In genomic region chr15:70153948-70154439, GRCh38 we compare ENCODE assay signal across 20 cellular contexts. TPM values are rescaled to one million over a fixed set of nuclear protein-coding genes. Genes with fewer than 3 reads are reported as not detected.
DNase-seq lines count a peak whose midpoint lies in the region; ATAC-seq, FAIRE-seq and TF ChIP-seq lines count a peak whose summit lies in the region.
"Had no signal": no experiment of that assay in that cellular context is flagged by ENCODE, and none has a peak within 500 bp of the region (broad histone marks: within the 10 kb centered on the region; RNA-seq: fewer than 3 reads in every experiment).

No MANE protein-coding gene starts in this region.

- FAIRE-seq in small intestine (lab: Jason Lieb, UNC): no peak
- FAIRE-seq: endometrium, RCC 7860 had no signal

- no peak overlapping the region for H3K27ac ChIP-seq in HCT116 (ENCODE audit: low read depth, low read length)
- peak overlapping the region in 1 of 2 experiments; percentile 97; a peak in 2 of 4 replicates for H3K27ac ChIP-seq in SK-N-SH (ENCODE audit: low read depth in 2 of 2, low read length in 1 of 2)
- H3K27ac ChIP-seq in small intestine (ENCODE audit: low read depth in 1 of 2, low read length in 1 of 2): peak overlapping the region; percentile 45 to 79
- H3K27ac ChIP-seq: body of pancreas, GM23248, tibial nerve had no signal

- POLR2A ChIA-PET in HCT116 (lab: Charles Lee) (no interaction called here), SK-N-SH (lab: Yijun Ruan, JAX) (interaction anchor here (1.1 to 2.2 kb wide), 3 partner anchors 11 to 186 kb away, joined by 3 to 9 read pairs (median 8); no protein-coding TSS in a partner anchor)

- H3K36me3 ChIP-seq in HCT116 (ENCODE audit: control insufficient read depth in 1 of 2, insufficient read depth in 2 of 2, low read length in 2 of 2) (no peaks in the 10 kb centered on the region), SK-N-SH (replicated peaks in 1 of 2; ENCODE audit: control insufficient read depth in 1 of 2, insufficient read depth in 2 of 2, low read length in 1 of 2) (no peaks in the 10 kb centered on the region), small intestine (ENCODE audit: control insufficient read depth in 2 of 2, insufficient read depth in 2 of 2, low read length in 2 of 2) (no peaks in the 10 kb centered on the region)
- H3K36me3 ChIP-seq: tibial nerve had no signal

- H3K27me3 ChIP-seq in HCT116 (ENCODE audit: insufficient read depth, low read length) (no peaks in the 10 kb centered on the region), SK-N-SH (ENCODE audit: insufficient read depth) (no peaks in the 10 kb centered on the region), small intestine (ENCODE audit: control insufficient read depth in 2 of 2, insufficient read depth in 2 of 2, low read length in 2 of 2) (no peaks in the 10 kb centered on the region)
- H3K27me3 ChIP-seq: body of pancreas, tibial nerve had no signal

- H2AFZ ChIP-seq in HCT116 (ENCODE audit: low read depth, low read length, poor library complexity, severe bottlenecking) (no peak overlapping the region), SK-N-SH (ENCODE audit: low read depth) (no peak overlapping the region)
- H2AFZ ChIP-seq: GM23248 had no signal

- TF ChIP-seq RAD21 in HCT116 (IDR thresholded peaks at IDR 0.05; ENCODE audit: low read depth) (peak; percentile 11; the same call in 1 of the 2 replicates), SK-N-SH (IDR thresholded peaks at IDR 0.05; ENCODE audit: low read length) (no peak)

- no TSS peak for BruUV-seq in HCT116 (replicated peaks; lab: Mats Ljungman, UMichigan)

- H4K20me1 ChIP-seq in HCT116 (ENCODE audit: insufficient read depth): no peaks in the 10 kb centered on the region
- no peaks in the 10 kb centered on the region for H4K20me1 ChIP-seq in SK-N-SH (ENCODE audit: insufficient read depth)

- intact Hi-C loops in HCT116 (cut with micrococcal nuclease): no loop called here

- H3K9me3 ChIP-seq in HCT116 (ENCODE audit: control insufficient read depth in 1 of 2, insufficient read depth in 1 of 2, low read depth in 1 of 2, low read length in 2 of 2) (no peaks in the 10 kb centered on the region), SK-N-SH (no peaks in the 10 kb centered on the region), small intestine (ENCODE audit: control insufficient read depth, low read depth) (no peaks in the 10 kb centered on the region)
- H3K9me3 ChIP-seq: body of pancreas, tibial nerve had no signal

- TF ChIP-seq POLR2A in HCT116 (IDR thresholded peaks at IDR 0.05; ENCODE audit: borderline replicate concordance, extremely low read depth, insufficient read depth, insufficient read length): no peak

- no peak overlapping the region for H3K4me3 Mint-ChIP-seq in mesothelial cell of epicardium
- H3K4me3 Mint-ChIP-seq: activated naive CD8-positive, alpha-beta T cell treated with anti-CD3 and anti-CD28 coated beads for 36 hours; activated T-helper 1 cell treated with anti-CD3 and anti-CD28 coated beads, Interleukin-12 subunit alpha, Interleukin-12 subunit beta, Interleukin-2, Interleukin-4 antibody, amounts not matched to agents 30 ng/mL and 10 ng/mL and 1 ng/mL, durations not matched to agents 14 hours and 24 hours and 36 hours; stimulated activated naive B cell treated with anti-CD40 and anti-IgM and Interleukin-4, amounts not matched to agents 10 μg/mL and 1 μg/mL and 100 μg/mL, for 72 hours had no signal

- DNase-seq in HCT116 (ENCODE audit: low read depth, low spot score): no peak
- DNase-seq in SK-N-SH: no peak
- no peak for DNase-seq in mesothelial cell of epicardium (ENCODE audit: low spot score in 2 of 2, unreplicated experiment in 2 of 2)
- no peak for DNase-seq in small intestine
- DNase-seq in mucosa of gallbladder (ENCODE audit: low spot score): no peak
- no peak for DNase-seq in activated T-cell treated with anti-CD3 and anti-CD28 coated beads for 4 hours
- DNase-seq in amniotic stem cell (lab: John Stamatoyannopoulos, UW): no peak
- DNase-seq: activated CD4-positive, alpha-beta T cell treated with anti-CD3 and anti-CD28 coated beads for 1 hour; activated naive CD8-positive, alpha-beta T cell treated with anti-CD3 and anti-CD28 coated beads for 36 hours; AML-193; Calu3; cortex of kidney; GM23248; stimulated activated naive B cell treated with anti-CD40 and anti-IgM and Interleukin-4, amounts not matched to agents 10 μg/mL and 1 μg/mL and 100 μg/mL, for 72 hours; T1000 had no signal

- H3K27me3 Mint-ChIP-seq in mesothelial cell of epicardium (ENCODE audit: low read depth): peaks cover 4% of the 10 kb centered on the region

- peaks cover 70% of the 10 kb centered on the region for H3K4me1 Mint-ChIP-seq in mesothelial cell of epicardium

- no peaks in the 10 kb centered on the region for H3K36me3 Mint-ChIP-seq in mesothelial cell of epicardium
- H3K36me3 Mint-ChIP-seq: activated naive CD8-positive, alpha-beta T cell treated with anti-CD3 and anti-CD28 coated beads for 36 hours; stimulated activated naive B cell treated with anti-CD40 and anti-IgM and Interleukin-4, amounts not matched to agents 10 μg/mL and 1 μg/mL and 100 μg/mL, for 72 hours had no signal

- WGBS in SK-N-SH (ENCODE audit: low lambda C conversion rate): 53% methylated on average over 13 of the region's 17 CpGs
- whole genome bisulfite sequencing in small intestine, 3 donors: 43 to 57% (median 56%) methylated on average over 17 of the region's 17 CpGs

- H3K4me2 ChIP-seq in HCT116 (ENCODE audit: low read length) (no peak overlapping the region), SK-N-SH (no peak overlapping the region)

- H3K4me3 ChIP-seq in HCT116 (replicated peaks in 1 of 2; ENCODE audit: low read depth in 1 of 2, low read length in 2 of 2): no peak overlapping the region
- H3K4me3 ChIP-seq in SK-N-SH (ENCODE audit: low read depth in 2 of 2, low read length in 1 of 2): no peak overlapping the region
- no peak overlapping the region for H3K4me3 ChIP-seq in small intestine (ENCODE audit: low read depth in 1 of 2, low read length in 2 of 2)
- H3K4me3 ChIP-seq: body of pancreas, GM23248, tibial nerve had no signal

- TF ChIP-seq EP300 in SK-N-SH (IDR thresholded peaks at IDR 0.05; ENCODE audit: borderline replicate concordance in 1 of 2, low read depth in 1 of 2, low read length in 1 of 2): no peak

- peaks cover 16% of the 10 kb centered on the region for H3F3A ChIP-seq in SK-N-SH (replicated peaks; ENCODE audit: insufficient read depth)

- H3K9me3 Mint-ChIP-seq in mesothelial cell of epicardium: peaks cover 5% of the 10 kb centered on the region
- H3K9me3 Mint-ChIP-seq: activated naive CD8-positive, alpha-beta T cell treated with anti-CD3 and anti-CD28 coated beads for 36 hours; activated T-helper 1 cell treated with anti-CD3 and anti-CD28 coated beads, Interleukin-12 subunit alpha, Interleukin-12 subunit beta, Interleukin-2, Interleukin-4 antibody, amounts not matched to agents 30 ng/mL and 10 ng/mL and 1 ng/mL, durations not matched to agents 14 hours and 24 hours and 36 hours; stimulated activated naive B cell treated with anti-CD40 and anti-IgM and Interleukin-4, amounts not matched to agents 10 μg/mL and 1 μg/mL and 100 μg/mL, for 72 hours had no signal

- no peak for ATAC-seq in HCT116
- ATAC-seq: body of pancreas; stimulated activated naive B cell treated with anti-CD40 and anti-IgM and Interleukin-4, amounts not matched to agents 10 μg/mL and 1 μg/mL and 100 μg/mL, for 72 hours had no signal

- peak overlapping the region; percentile 44 for H3K27ac Mint-ChIP-seq in mesothelial cell of epicardium
- H3K27ac Mint-ChIP-seq: activated naive CD8-positive, alpha-beta T cell treated with anti-CD3 and anti-CD28 coated beads for 36 hours; activated T-helper 1 cell treated with anti-CD3 and anti-CD28 coated beads, Interleukin-12 subunit alpha, Interleukin-12 subunit beta, Interleukin-2, Interleukin-4 antibody, amounts not matched to agents 30 ng/mL and 10 ng/mL and 1 ng/mL, durations not matched to agents 14 hours and 24 hours and 36 hours; stimulated activated naive B cell treated with anti-CD40 and anti-IgM and Interleukin-4, amounts not matched to agents 10 μg/mL and 1 μg/mL and 100 μg/mL, for 72 hours had no signal

- H3K9ac ChIP-seq in HCT116 (ENCODE audit: low read length): no peak overlapping the region
- H3K9ac ChIP-seq in SK-N-SH: no peak overlapping the region
- H3K9ac ChIP-seq: GM23248 had no signal

- H3K9me2 ChIP-seq in HCT116 (ENCODE audit: insufficient read depth) (no peaks in the 10 kb centered on the region), SK-N-SH (no peaks in the 10 kb centered on the region)

- RAD21 ChIA-PET in HCT116 (lab: Charles Lee; ENCODE audit: low non-redundant PET in 1 of 2, low total read pairs in 2 of 2, uncharacterized antibody in 2 of 2, unreplicated experiment in 2 of 2): no interaction called here

- no peak for TF ChIP-seq CTCF in HCT116 (IDR thresholded peaks at IDR 0.05 in 2 of 3, conservative IDR thresholded peaks at IDR 0.05 in 1 of 3; ENCODE audit: borderline replicate concordance in 1 of 3, insufficient read depth in 1 of 3, low read depth in 2 of 3, low read length in 2 of 3)
- TF ChIP-seq CTCF in SK-N-SH (IDR thresholded peaks at IDR 0.05): no peak
- no peak for TF ChIP-seq CTCF in mesothelial cell of epicardium (IDR thresholded peaks at IDR 0.05; ENCODE audit: unreplicated experiment)

- peaks cover 0 to 4% of the 10 kb centered on the region in 2 experiments; a peak in 1 of 4 replicates for H3K4me1 ChIP-seq in HCT116 (ENCODE audit: control insufficient read depth in 1 of 2, insufficient read depth in 2 of 2, low read length in 2 of 2)
- peaks cover 9 to 81% of the 10 kb centered on the region in 2 experiments; a peak in 3 of 4 replicates for H3K4me1 ChIP-seq in SK-N-SH (ENCODE audit: control insufficient read depth in 1 of 2, insufficient read depth in 2 of 2, low read depth in 1 of 2, low read length in 1 of 2)
- H3K4me1 ChIP-seq in small intestine (ENCODE audit: control insufficient read depth in 2 of 2, insufficient read depth in 1 of 2, low read depth in 1 of 2, low read length in 1 of 2): peaks cover 3 to 13% of the 10 kb centered on the region in 2 donors

- H3K79me2 ChIP-seq in HCT116 (ENCODE audit: insufficient read depth, low read length) (no peaks in the 10 kb centered on the region), SK-N-SH (ENCODE audit: insufficient read depth) (no peaks in the 10 kb centered on the region)

- CTCF ChIA-PET in HCT116 (lab: Charles Lee) (no interaction called here), SK-N-SH (lab: Yijun Ruan, JAX) (interaction anchor here (0.6 to 3.6 kb wide), 8 partner anchors 12 to 520 kb away, joined by 3 to 15 read pairs (median 4); no protein-coding TSS in a partner anchor)

TF ChIP-seq in HCT116, 20 proteins besides CTCF, POLR2A, EP300 and RAD21 (continues in another document):
- TF ChIP-seq EGR1 (IDR thresholded peaks at IDR 0.05; ENCODE audit: low read depth) (no peak), POLR2AphosphoS5 (IDR thresholded peaks at IDR 0.05; ENCODE audit: low read depth, low read length) (no peak)

RNA-seq across cellular contexts. Expression of gene TLE3, which starts 56.3 kb away (rescaled TPM):
- total RNA-seq in HCT116 (2021; ENCODE audit: unreplicated experiment) (53.9 TPM), mesothelial cell of epicardium (147 to 165 TPM (median 156 TPM) in 3 replicates), mucosa of gallbladder (42.5 TPM)
- polyA plus RNA-seq in HCT116 (2012): 38.1 and 55.6 TPM in 2 replicates
- polyA plus RNA-seq in SK-N-SH (2012; rRNA removed) (8.4 and 14.7 TPM in 2 replicates), small intestine (10 to 100 TPM; 14.3 to 22.2 (median 14.6) TPM)
- polyA plus RNA-seq in SK-N-SH (2012; cell fraction: cytosol; rRNA removed): 6.1 and 8.4 TPM in 2 replicates
- 42.8 and 50.1 TPM in 2 replicates for polyA plus RNA-seq in SK-N-SH (2012; cell fraction: nucleus; rRNA removed)

Comparison
In these comparisons a context has a peak if more than half of its experiments do, and no peak if none do; other contexts are left out.
1. Of the 11 proteins assayed by ChIP-seq in both SK-N-SH and HCT116: peak only in SK-N-SH: none; only in HCT116: RAD21; in both: none; in neither: 10.